In the genomic region with DNA sequence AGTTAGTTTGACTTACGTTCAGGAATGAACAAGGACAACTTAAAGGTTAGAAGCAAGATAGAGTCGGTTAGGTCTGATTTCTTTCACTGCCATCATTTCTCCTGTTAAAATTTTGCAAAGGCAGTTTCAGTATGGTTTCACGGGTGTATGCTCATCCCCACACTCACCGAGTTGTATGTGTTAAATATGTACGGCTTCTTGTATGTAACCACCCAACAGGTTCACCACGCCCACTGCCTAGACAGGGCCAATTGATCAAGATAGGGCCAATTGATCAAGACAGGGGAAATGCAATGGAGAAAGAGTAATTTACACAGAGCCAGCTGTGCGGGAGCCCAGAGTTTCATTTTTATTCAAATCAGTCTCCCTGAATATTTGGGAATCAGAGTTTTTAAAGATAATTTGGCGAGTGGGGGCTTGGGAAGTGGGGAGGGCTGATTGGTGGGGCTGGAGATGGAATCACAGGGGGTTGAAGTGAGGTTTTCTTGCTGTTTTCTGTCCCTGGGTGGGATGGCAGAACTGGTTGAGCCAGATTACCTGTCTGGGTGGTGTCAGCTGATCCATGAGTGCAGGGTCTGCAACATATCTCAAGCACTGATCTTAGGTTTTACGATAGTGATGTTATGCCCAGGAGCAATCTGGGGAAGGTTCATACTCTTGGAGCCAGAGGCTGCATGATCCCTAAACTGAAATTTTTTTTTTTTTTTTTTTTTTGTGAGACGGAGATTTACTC, we compare ENCODE assay signal across 1 cellular context.
A peak's percentile ranks its signal among the peaks of the same experiment; 100 is the strongest.
TF ChIP-seq lines count a peak whose summit lies in the region.

No MANE protein-coding gene starts in this region.

TF ChIP-seq in GM12878, 131 proteins besides CTCF, POLR2A, EP300 and RAD21 (continued from another document):
- TF ChIP-seq, protein P1, sequence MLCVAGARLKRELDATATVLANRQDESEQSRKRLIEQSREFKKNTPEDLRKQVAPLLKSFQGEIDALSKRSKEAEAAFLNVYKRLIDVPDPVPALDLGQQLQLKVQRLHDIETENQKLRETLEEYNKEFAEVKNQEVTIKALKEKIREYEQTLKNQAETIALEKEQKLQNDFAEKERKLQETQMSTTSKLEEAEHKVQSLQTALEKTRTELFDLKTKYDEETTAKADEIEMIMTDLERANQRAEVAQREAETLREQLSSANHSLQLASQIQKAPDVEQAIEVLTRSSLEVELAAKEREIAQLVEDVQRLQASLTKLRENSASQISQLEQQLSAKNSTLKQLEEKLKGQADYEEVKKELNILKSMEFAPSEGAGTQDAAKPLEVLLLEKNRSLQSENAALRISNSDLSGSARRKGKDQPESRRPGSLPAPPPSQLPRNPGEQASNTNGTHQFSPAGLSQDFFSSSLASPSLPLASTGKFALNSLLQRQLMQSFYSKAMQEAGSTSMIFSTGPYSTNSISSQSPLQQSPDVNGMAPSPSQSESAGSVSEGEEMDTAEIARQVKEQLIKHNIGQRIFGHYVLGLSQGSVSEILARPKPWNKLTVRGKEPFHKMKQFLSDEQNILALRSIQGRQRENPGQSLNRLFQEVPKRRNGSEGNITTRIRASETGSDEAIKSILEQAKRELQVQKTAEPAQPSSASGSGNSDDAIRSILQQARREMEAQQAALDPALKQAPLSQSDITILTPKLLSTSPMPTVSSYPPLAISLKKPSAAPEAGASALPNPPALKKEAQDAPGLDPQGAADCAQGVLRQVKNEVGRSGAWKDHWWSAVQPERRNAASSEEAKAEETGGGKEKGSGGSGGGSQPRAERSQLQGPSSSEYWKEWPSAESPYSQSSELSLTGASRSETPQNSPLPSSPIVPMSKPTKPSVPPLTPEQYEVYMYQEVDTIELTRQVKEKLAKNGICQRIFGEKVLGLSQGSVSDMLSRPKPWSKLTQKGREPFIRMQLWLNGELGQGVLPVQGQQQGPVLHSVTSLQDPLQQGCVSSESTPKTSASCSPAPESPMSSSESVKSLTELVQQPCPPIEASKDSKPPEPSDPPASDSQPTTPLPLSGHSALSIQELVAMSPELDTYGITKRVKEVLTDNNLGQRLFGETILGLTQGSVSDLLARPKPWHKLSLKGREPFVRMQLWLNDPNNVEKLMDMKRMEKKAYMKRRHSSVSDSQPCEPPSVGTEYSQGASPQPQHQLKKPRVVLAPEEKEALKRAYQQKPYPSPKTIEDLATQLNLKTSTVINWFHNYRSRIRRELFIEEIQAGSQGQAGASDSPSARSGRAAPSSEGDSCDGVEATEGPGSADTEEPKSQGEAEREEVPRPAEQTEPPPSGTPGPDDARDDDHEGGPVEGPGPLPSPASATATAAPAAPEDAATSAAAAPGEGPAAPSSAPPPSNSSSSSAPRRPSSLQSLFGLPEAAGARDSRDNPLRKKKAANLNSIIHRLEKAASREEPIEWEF (IDR thresholded peaks at IDR 0.05; ENCODE audit: insufficient replicate concordance, low read depth, low read length), result peak; percentile 89
- no peak for TF ChIP-seq POLR2AphosphoS2 (IDR thresholded peaks at IDR 0.05; ENCODE audit: low read depth, low read length)
- TF ChIP-seq SUZ12 (IDR thresholded peaks at IDR 0.05; ENCODE audit: unreplicated experiment), result no peak
- TF ChIP-seq EED (IDR thresholded peaks at IDR 0.05; ENCODE audit: low read depth), result 0 out of 2 replicates have a peak, but pooled peaks have one; percentile 26
- no peak for TF ChIP-seq HSF1 (IDR thresholded peaks at IDR 0.05; ENCODE audit: low read depth, low read length)
- TF ChIP-seq TCF12 (IDR thresholded peaks at IDR 0.05; ENCODE audit: low read depth, low read length), result no peak
- no peak for TF ChIP-seq STAT3 (IDR thresholded peaks at IDR 0.05; ENCODE audit: low read depth, low read length)
- TF ChIP-seq ATF7 (IDR thresholded peaks at IDR 0.05; ENCODE audit: low read depth), result peak; percentile 71
- TF ChIP-seq ETV6 (conservative IDR thresholded peaks at IDR 0.05 in 1 of 2, IDR thresholded peaks at IDR 0.05 in 1 of 2; ENCODE audit: borderline replicate concordance in 1 of 2, low read depth in 1 of 2), result no peak; a peak in 1 of 4 replicates
- no peak for TF ChIP-seq NFYA (IDR thresholded peaks at IDR 0.05; ENCODE audit: borderline replicate concordance, low read depth, low read length)
- TF ChIP-seq HCFC1 (IDR thresholded peaks at IDR 0.05; ENCODE audit: low read length), result 0 out of 2 replicates have a peak, but pooled peaks have one; percentile 23
TF ChIP-seq in GM12878: peak in this region for 26.
